Comparison of ENCODE assay signal across 8 cellular contexts in the genomic region with DNA sequence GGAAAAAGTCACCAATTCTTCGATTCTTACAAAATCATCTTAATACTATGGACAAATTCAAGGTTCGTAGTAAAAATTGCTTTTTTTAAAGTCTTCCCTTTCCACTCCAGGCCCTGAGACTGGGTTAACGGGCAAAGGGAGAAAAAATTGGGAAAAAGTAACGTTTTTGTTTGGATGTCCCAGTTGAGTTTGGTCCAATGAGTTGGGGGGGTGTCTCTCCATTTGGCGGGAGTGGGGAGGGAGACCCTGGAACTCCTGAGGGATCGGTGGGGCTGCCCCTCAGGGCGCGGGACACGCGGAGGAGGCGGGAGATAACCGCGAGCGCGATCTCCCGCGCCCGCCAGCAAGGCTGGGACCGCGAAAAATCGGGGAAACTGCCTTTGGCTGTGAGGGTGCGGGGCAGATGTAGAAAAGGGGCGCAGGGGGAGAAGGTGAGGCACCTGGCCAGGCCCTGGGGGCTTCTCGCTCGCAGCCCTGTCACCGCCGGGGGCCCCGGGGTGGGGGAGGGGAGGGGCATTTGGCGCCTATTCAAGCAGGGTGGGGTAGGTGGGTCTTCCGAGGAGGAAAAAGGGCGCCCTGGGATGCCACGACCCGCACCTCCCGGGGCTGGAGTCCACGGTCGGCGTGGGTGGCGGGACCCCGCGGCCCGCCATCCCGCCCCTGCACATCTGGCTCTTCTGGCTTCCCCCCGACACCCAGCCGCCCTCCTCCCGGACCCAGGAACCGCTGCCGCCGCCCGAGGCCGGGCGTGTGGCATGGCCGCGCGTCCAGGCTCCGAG. TPM values are rescaled to one million over a fixed set of nuclear protein-coding genes. Genes with fewer than 3 reads are reported as not detected.
DNase-seq lines count a peak whose midpoint lies in the region; ATAC-seq, FAIRE-seq and TF ChIP-seq lines count a peak whose summit lies in the region.

No MANE protein-coding gene starts in this region.

- dilution Hi-C loops in keratinocyte (cut with MboI; ENCODE audit: extremely low pct_ligation_motif_present, low sequenced_read_pairs) = no loop called here

- WGBS in stomach, 5 donors = 2 to 7% (median 5%) methylated on average over 19 to 55 of the region's 55 CpGs

- peak overlapping the region; percentile 67 for H3K4me2 ChIP-seq in keratinocyte (ENCODE audit: control insufficient read depth, extremely low read depth, insufficient read depth, low read depth, low read length)

- no peaks in the 10 kb centered on the region for H3K9me3 Mint-ChIP-seq in activated naive CD8-positive, alpha-beta T cell treated with anti-CD3 and anti-CD28 coated beads, Interleukin-2, amount 50 U/mL, for 24 hours

- H3K9me3 ChIP-seq in keratinocyte (ENCODE audit: control insufficient read depth, low read depth, low read length) = no peaks in the 10 kb centered on the region
- no peaks in the 10 kb centered on the region for H3K9me3 ChIP-seq in stomach

- no peaks in the 10 kb centered on the region for H4K20me1 ChIP-seq in keratinocyte (ENCODE audit: control insufficient read depth, extremely low read depth, insufficient read depth, low read length)

- no peak for TF ChIP-seq POLR2A in stomach (IDR thresholded peaks at IDR 0.05)

- TF ChIP-seq CTCF in keratinocyte (optimal IDR thresholded peaks at IDR 0.05 in 1 of 3, IDR thresholded peaks at IDR 0.05 in 1 of 3, conservative IDR thresholded peaks at IDR 0.05 in 1 of 3; ENCODE audit: extremely low read depth in 1 of 3, insufficient read depth in 2 of 3, low read length in 3 of 3) = no peak
- no peak for TF ChIP-seq CTCF in stomach (IDR thresholded peaks at IDR 0.05)

- H3K4me3 ChIP-seq in Jurkat, Clone E6-1 (ENCODE audit: low read length) = peak overlapping the region; percentile 85
- H3K4me3 ChIP-seq in keratinocyte (ENCODE audit: control insufficient read depth in 2 of 3, extremely low read depth in 1 of 3, insufficient read depth in 2 of 3, low read depth in 1 of 3, low read length in 3 of 3) = peak overlapping the region; percentile 68 to 76 (median 74)
- H3K4me3 ChIP-seq in stomach = peak overlapping the region; percentile 58 to 97 (median 76)

- H3K27me3 Mint-ChIP-seq in activated naive CD8-positive, alpha-beta T cell treated with anti-CD3 and anti-CD28 coated beads, Interleukin-2, amount 50 U/mL, for 24 hours = peaks cover 4% of the 10 kb centered on the region

- no peak for TF ChIP-seq EP300 in stomach (IDR thresholded peaks at IDR 0.05)

- H3K36me3 ChIP-seq in keratinocyte (ENCODE audit: control insufficient read depth in 2 of 2, extremely low read depth in 1 of 2, insufficient read depth in 2 of 2, low read length in 2 of 2) (no peaks in the 10 kb centered on the region), stomach (peaks cover 0 to 6% (median 0%) of the 10 kb centered on the region in 4 donors)

- H3K27me3 ChIP-seq in keratinocyte (ENCODE audit: control insufficient read depth, extremely low read depth, insufficient read depth, low read length) = no peaks in the 10 kb centered on the region
- no peaks in the 10 kb centered on the region for H3K27me3 ChIP-seq in stomach

- peaks cover 57% of the 10 kb centered on the region for H3K36me3 Mint-ChIP-seq in activated naive CD8-positive, alpha-beta T cell treated with anti-CD3 and anti-CD28 coated beads, Interleukin-2, amount 50 U/mL, for 24 hours (ENCODE audit: low read depth)

- peak overlapping the region; percentile 78 for H3K27ac Mint-ChIP-seq in activated naive CD8-positive, alpha-beta T cell treated with anti-CD3 and anti-CD28 coated beads, Interleukin-2, amount 50 U/mL, for 24 hours

- peaks cover 29% of the 10 kb centered on the region for H3K4me1 ChIP-seq in keratinocyte (ENCODE audit: control insufficient read depth, extremely low read depth, insufficient read depth, low read length)
- peaks cover 19 to 46% (median 29%) of the 10 kb centered on the region in 4 donors for H3K4me1 ChIP-seq in stomach

- peak in 2 of 3 donors; percentile 14 to 15 for DNase-seq in stimulated activated CD4-positive, alpha-beta T cell treated with anti-CD3 and anti-CD28 coated beads, Interleukin-12 subunit alpha, Interleukin-12 subunit beta, amount 100 ng/mL, for 48 hours (ENCODE audit: low read depth in 2 of 3, low spot score in 1 of 3)
- no peak for DNase-seq in stimulated activated CD4-positive, alpha-beta T cell treated with anti-CD3 and anti-CD28 coated beads, Interleukin-4, amount 100 ng/mL, for 24 hours
- DNase-seq in Jurkat, Clone E6-1 (ENCODE audit: low read depth, low spot score) = no peak
- peak; percentile 48 for DNase-seq in activated naive CD8-positive, alpha-beta T cell treated with anti-CD3 and anti-CD28 coated beads, Interleukin-2, amount 50 U/mL, for 24 hours
- DNase-seq in keratinocyte (ENCODE audit: low read depth, low spot score) (no peak), stomach (no peak), LoVo (ENCODE audit: low spot score) (no peak), CD1c-positive myeloid dendritic cell (ENCODE audit: extremely low spot score) (no peak)

- H3K27ac ChIP-seq in keratinocyte (ENCODE audit: control insufficient read depth, insufficient read depth, low read length) (peak overlapping the region; percentile 22), stomach (peak overlapping the region in 2 of 5 donors; percentile 84 to 89)

- no peak for ATAC-seq in activated naive CD8-positive, alpha-beta T cell treated with anti-CD3 and anti-CD28 coated beads, Interleukin-2, amount 50 U/mL, for 24 hours

- FAIRE-seq in keratinocyte (lab: Jason Lieb, UNC) = no peak

- intact Hi-C loops in stomach (cut with DNase I; ENCODE audit: low total_unique reads) = no loop called here

- H3K9ac ChIP-seq in keratinocyte (ENCODE audit: control insufficient read depth, extremely low read depth, insufficient read depth, low read length) = peak overlapping the region; percentile 66

- H2AFZ ChIP-seq in keratinocyte (ENCODE audit: control insufficient read depth, low read length) = peak overlapping the region; percentile 6

- peak overlapping the region; percentile 93 for H3K4me3 Mint-ChIP-seq in activated naive CD8-positive, alpha-beta T cell treated with anti-CD3 and anti-CD28 coated beads, Interleukin-2, amount 50 U/mL, for 24 hours

- H3K9me1 ChIP-seq in keratinocyte (ENCODE audit: control insufficient read depth, extremely low read depth, insufficient read depth, low read length) = no peaks in the 10 kb centered on the region

- H3K79me2 ChIP-seq in keratinocyte (ENCODE audit: control insufficient read depth, insufficient read depth, low read length) = peaks cover 70% of the 10 kb centered on the region

- H3K4me1 Mint-ChIP-seq in activated naive CD8-positive, alpha-beta T cell treated with anti-CD3 and anti-CD28 coated beads, Interleukin-2, amount 50 U/mL, for 24 hours = peaks cover 71% of the 10 kb centered on the region

RNA-seq across cellular contexts. Expression of a gene that starts 0.7 kb away (rescaled TPM):
- 58.9 TPM for polyA plus RNA-seq in Jurkat, Clone E6-1 (2012; ENCODE audit: insufficient read depth, insufficient read length)
- 1.8 to 9.0 TPM (median 7.6 TPM) in 3 replicates for polyA plus RNA-seq in keratinocyte
- polyA plus RNA-seq in keratinocyte (2011; ENCODE audit: low read depth) = 1.5 TPM
- 1.6 and 4.0 TPM in 2 replicates for polyA plus RNA-seq in keratinocyte (2011; cell fraction: cytosol; rRNA removed)
- 1.5 and 2.9 TPM in 2 replicates for polyA plus RNA-seq in keratinocyte (2011; cell fraction: nucleus; rRNA removed)
- polyA plus RNA-seq in keratinocyte (2012; ENCODE audit: low replicate concordance) = 1.3 and 6.7 TPM in 2 replicates
- polyA minus RNA-seq in keratinocyte = 0.26 to 3.9 TPM (median 1.1 TPM) in 3 replicates
- polyA minus RNA-seq in keratinocyte (2011; cell fraction: cytosol; rRNA and poly(A)+ RNA removed) = 1.5 TPM
- 0.74 and 1.8 TPM in 2 replicates for polyA minus RNA-seq in keratinocyte (2011; cell fraction: nucleus; rRNA and poly(A)+ RNA removed)
- total RNA-seq in stomach = 1 to 10 TPM in 4 of 5 donors, not detected in 1; 3.0 to 9.4 (median 7.8) TPM
- polyA plus RNA-seq in stomach = 1 to 10 TPM; 2.2 to 4.9 (median 4.0) TPM

RNA-seq across cellular contexts. Expression of a gene that starts 20.3 kb away (rescaled TPM):
- 13.8 TPM for polyA plus RNA-seq in Jurkat, Clone E6-1 (2012; ENCODE audit: insufficient read depth, insufficient read length)
- polyA plus RNA-seq in keratinocyte (12.4 to 19.0 TPM (median 13.0 TPM) in 3 replicates), stomach (10 to 100 TPM in 2 of 3 donors, 1 to 10 TPM in 1; 7.0 to 15.9 (median 14.6) TPM)
- 14.7 TPM for polyA plus RNA-seq in keratinocyte (2011; ENCODE audit: low read depth)
- 10.1 and 19.8 TPM in 2 replicates for polyA plus RNA-seq in keratinocyte (2011; cell fraction: cytosol; rRNA removed)
- polyA plus RNA-seq in keratinocyte (2011; cell fraction: nucleus; rRNA removed) = 8.5 and 12.0 TPM in 2 replicates
- polyA plus RNA-seq in keratinocyte (2012; ENCODE audit: low replicate concordance) = 7.6 and 14.6 TPM in 2 replicates
- 1.9 to 13.6 TPM (median 8.4 TPM) in 3 replicates for polyA minus RNA-seq in keratinocyte
- 8.4 TPM for polyA minus RNA-seq in keratinocyte (2011; cell fraction: cytosol; rRNA and poly(A)+ RNA removed)
- polyA minus RNA-seq in keratinocyte (2011; cell fraction: nucleus; rRNA and poly(A)+ RNA removed) = 3.8 and 8.8 TPM in 2 replicates
- 10 to 100 TPM in 3 of 5 donors, 1 to 10 TPM in 2; 4.7 to 55.9 (median 24.4) TPM for total RNA-seq in stomach

Comparison
In these comparisons a context has a peak if more than half of its experiments do, and no peak if none do; other contexts are left out.
1. DNase-seq: peak in stimulated activated CD4-positive, alpha-beta T cell treated with anti-CD3 and anti-CD28 coated beads, Interleukin-12 subunit alpha, Interleukin-12 subunit beta, amount 100 ng/mL, for 48 hours (2 of 3) and activated naive CD8-positive, alpha-beta T cell treated with anti-CD3 and anti-CD28 coated beads, Interleukin-2, amount 50 U/mL, for 24 hours (single experiment); none in stimulated activated CD4-positive, alpha-beta T cell treated with anti-CD3 and anti-CD28 coated beads, Interleukin-4, amount 100 ng/mL, for 24 hours (single experiment), Jurkat, Clone E6-1 (single experiment), keratinocyte (single experiment), stomach (single experiment), LoVo (single experiment) and CD1c-positive myeloid dendritic cell (single experiment).
2. Peak in every context shown above with its lines, with median percentiles within 50 percentile points of each other: H3K4me3 ChIP-seq.